Comparison of ENCODE assay signal across 8 cellular contexts in genomic region chr16:69131749-69132423, GRCh38. TPM values are rescaled to one million over a fixed set of nuclear protein-coding genes. Genes with fewer than 3 reads are reported as not detected.
DNase-seq lines count a peak whose midpoint lies in the region; ATAC-seq and TF ChIP-seq lines count a peak whose summit lies in the region.

No MANE protein-coding gene starts in this region.

- H3K4me1 Mint-ChIP-seq in activated CD8-positive, alpha-beta T cell treated with anti-CD3 and anti-CD28 coated beads for 36 hours (ENCODE audit: low read depth), result peaks cover 50% of the 10 kb centered on the region
- peaks cover 41 to 50% of the 10 kb centered on the region in 2 donors for H3K4me1 Mint-ChIP-seq in effector memory CD8-positive, alpha-beta T cell (ENCODE audit: low read depth in 2 of 2)

- H3K9me3 Mint-ChIP-seq in activated CD8-positive, alpha-beta T cell treated with anti-CD3 and anti-CD28 coated beads for 36 hours, result no peaks in the 10 kb centered on the region
- no peaks in the 10 kb centered on the region for H3K9me3 Mint-ChIP-seq in effector memory CD8-positive, alpha-beta T cell

- H3K36me3 Mint-ChIP-seq in activated CD8-positive, alpha-beta T cell treated with anti-CD3 and anti-CD28 coated beads for 36 hours (ENCODE audit: low read depth), result peaks cover 49% of the 10 kb centered on the region
- peaks cover 40% of the 10 kb centered on the region for H3K36me3 Mint-ChIP-seq in effector memory CD8-positive, alpha-beta T cell (ENCODE audit: insufficient read depth)

- no TSS peak for BruUV-seq in A673 (replicated peaks; lab: Mats Ljungman, UMichigan)

- no peaks in the 10 kb centered on the region for H3K27me3 Mint-ChIP-seq in activated CD8-positive, alpha-beta T cell treated with anti-CD3 and anti-CD28 coated beads for 36 hours
- no peaks in the 10 kb centered on the region for H3K27me3 Mint-ChIP-seq in effector memory CD8-positive, alpha-beta T cell

- H3K4me1 ChIP-seq in A673 (ENCODE audit: insufficient read depth, low read length, poor library complexity, severe bottlenecking), result peaks cover 17% of the 10 kb centered on the region

- H3K36me3 ChIP-seq in A673 (ENCODE audit: insufficient read depth, low read length, poor library complexity, severe bottlenecking), result peaks cover 24% of the 10 kb centered on the region

- H3K27ac ChIP-seq in A673 (ENCODE audit: low read depth, low read length, poor library complexity, severe bottlenecking), result peak overlapping the region; percentile 97

- CTCF ChIA-PET in A673 (lab: Charles Lee), result no interaction called here
- CTCF ChIA-PET in activated CD8-positive, alpha-beta T cell treated with anti-CD3 and anti-CD28 coated beads for 36 hours (lab: Charles Lee), result interaction anchor here (1.3 to 1.7 kb wide), 2 partner anchors 19 to 33 kb away, joined by 4 to 7 read pairs; no protein-coding TSS in a partner anchor

- H3K4me3 ChIP-seq in A673 (ENCODE audit: low read depth, low read length, poor library complexity, severe bottlenecking), result peak overlapping the region; percentile 90

- POLR2A ChIA-PET in A673 (lab: Charles Lee; ENCODE audit: low non-redundant PET), result no interaction called here
- POLR2A ChIA-PET in activated CD8-positive, alpha-beta T cell treated with anti-CD3 and anti-CD28 coated beads for 36 hours (lab: Charles Lee), result interaction anchor here (0.6 to 3.2 kb wide), 9 partner anchors 8 to 251 kb away, joined by 3 to 21 read pairs (median 4); partner anchors contain the start of gene SNTB2

- ATAC-seq in GM18867 (IDR thresholded peaks at IDR 0.05; ENCODE audit: unreplicated experiment) (peak; percentile 38), HG03175 (IDR thresholded peaks at IDR 0.05; ENCODE audit: unreplicated experiment) (peak; percentile 42)
- peak; percentile 68 for ATAC-seq in activated CD8-positive, alpha-beta T cell treated with anti-CD3 and anti-CD28 coated beads for 36 hours
- ATAC-seq in effector memory CD8-positive, alpha-beta T cell (replicated peaks), result peak; percentile 48

- H3K9me3 ChIP-seq in A673 (ENCODE audit: low read depth, low read length, poor library complexity, severe bottlenecking), result no peaks in the 10 kb centered on the region

- no peaks in the 10 kb centered on the region for H3K27me3 ChIP-seq in A673 (replicated peaks; ENCODE audit: insufficient read depth, low read depth, low read length, poor library complexity)

- H3K27ac Mint-ChIP-seq in activated CD8-positive, alpha-beta T cell treated with anti-CD3 and anti-CD28 coated beads for 36 hours, result peak overlapping the region; percentile 93
- H3K27ac Mint-ChIP-seq in effector memory CD8-positive, alpha-beta T cell, result peak overlapping the region; percentile 95 to 96

- H3K4me3 Mint-ChIP-seq in activated CD8-positive, alpha-beta T cell treated with anti-CD3 and anti-CD28 coated beads for 36 hours, result peak overlapping the region; percentile 88
- peak overlapping the region; percentile 91 to 95 for H3K4me3 Mint-ChIP-seq in effector memory CD8-positive, alpha-beta T cell

- intact Hi-C loops in A673 (cut with micrococcal nuclease; ENCODE audit: unreplicated experiment), result no loop called here
- intact Hi-C loops in activated CD8-positive, alpha-beta T cell treated with anti-CD3 and anti-CD28 coated beads for 36 hours (cut with micrococcal nuclease), result loop anchor here (5.0 kb wide), 1 partner anchor 290 kb away; the partner anchor contains the start of gene TANGO6

- TF ChIP-seq CTCF in A673 (conservative IDR thresholded peaks at IDR 0.05; ENCODE audit: low read depth, low read length), result no peak
- TF ChIP-seq CTCF in activated CD8-positive, alpha-beta T cell treated with anti-CD3 and anti-CD28 coated beads for 36 hours (IDR thresholded peaks at IDR 0.05), result no peak

- DNase-seq in A673 (ENCODE audit: low spot score) (peak; percentile 85), NCI-H69 (lab: John Stamatoyannopoulos, UW) (peak; percentile 84), mesenteric fat pad (ENCODE audit: low spot score) (peak; percentile 94)
- DNase-seq in activated CD8-positive, alpha-beta T cell treated with anti-CD3 and anti-CD28 coated beads for 36 hours, result peak; percentile 83
- peak in 2 of 3 experiments; percentile 36 to 44 for DNase-seq in effector memory CD8-positive, alpha-beta T cell
- DNase-seq in stimulated activated CD8-positive, alpha-beta memory T cell treated with anti-CD3 and anti-CD28 coated beads, Interleukin-15, amount 100 ng/mL, for 1 hour (ENCODE audit: low read depth), result peak; percentile 36

RNA-seq across cellular contexts. Expression of gene CHTF8, which starts 0.5 kb away (rescaled TPM):
- total RNA-seq in A673 (2021), result 113 and 121 TPM in 2 replicates
- 100 to 1,000 TPM; 111 to 115 TPM for total RNA-seq in activated CD8-positive, alpha-beta T cell treated with anti-CD3 and anti-CD28 coated beads for 36 hours
- total RNA-seq in mesenteric fat pad, result 84.5 TPM

RNA-seq across cellular contexts. Expression of gene UTP4, which starts 0.6 kb away (rescaled TPM):
- total RNA-seq in A673 (2021) (119 and 146 TPM in 2 replicates), mesenteric fat pad (57.4 TPM)
- total RNA-seq in activated CD8-positive, alpha-beta T cell treated with anti-CD3 and anti-CD28 coated beads for 36 hours, result 100 to 1,000 TPM; 112 to 121 TPM

RNA-seq across cellular contexts. Expression of gene HAS3, which starts 26.4 kb away (rescaled TPM):
- 0.49 and 0.72 TPM in 2 replicates for total RNA-seq in A673 (2021)
- total RNA-seq in activated CD8-positive, alpha-beta T cell treated with anti-CD3 and anti-CD28 coated beads for 36 hours, result under 1 TPM; 0.11 to 0.43 TPM
- 0.77 TPM for total RNA-seq in mesenteric fat pad

RNA-seq across cellular contexts. Expression of gene SNTB2, which starts 55.1 kb away (rescaled TPM):
- 49.3 and 49.4 TPM in 2 replicates for total RNA-seq in A673 (2021)
- 10 to 100 TPM; 11.8 to 13.0 TPM for total RNA-seq in activated CD8-positive, alpha-beta T cell treated with anti-CD3 and anti-CD28 coated beads for 36 hours
- total RNA-seq in mesenteric fat pad, result 49.2 TPM

Comparison
In these comparisons a context has a peak if more than half of its experiments do, and no peak if none do; other contexts are left out.
1. Peak in every context shown above with its lines: DNase-seq, ATAC-seq, H3K4me3 ChIP-seq and H3K27ac ChIP-seq.
2. DNase-seq: peak in every context shown above with its lines; median percentile 94 in mesenteric fat pad; 85 in A673; 84 in NCI-H69; 83 in activated CD8-positive, alpha-beta T cell treated with anti-CD3 and anti-CD28 coated beads for 36 hours; 40 in effector memory CD8-positive, alpha-beta T cell; 36 in stimulated activated CD8-positive, alpha-beta memory T cell treated with anti-CD3 and anti-CD28 coated beads, Interleukin-15, amount 100 ng/mL, for 1 hour.